22 cellular contexts compared by ENCODE assay signal in genomic region chr2:3312576-3313345, GRCh38.
DNase-seq lines count a peak whose midpoint lies in the region; ATAC-seq and TF ChIP-seq lines count a peak whose summit lies in the region.
"Had no signal": no experiment of that assay in that cellular context is flagged by ENCODE, and none has a peak within 500 bp of the region (broad histone marks: within the 10 kb centered on the region; RNA-seq: fewer than 3 reads in every experiment).

No MANE protein-coding gene starts in this region.

- no peaks in the 10 kb centered on the region for H3K27me3 ChIP-seq in CD8-positive, alpha-beta T cell (ENCODE audit: insufficient read depth, low read length)
- H3K27me3 ChIP-seq: ascending aorta, neutrophil, transverse colon had no signal

- H3K9me3 Mint-ChIP-seq in activated CD4-positive, alpha-beta T cell treated with anti-CD3 and anti-CD28 coated beads for 36 hours (ENCODE audit: low read depth) = no peaks in the 10 kb centered on the region
- H3K9me3 Mint-ChIP-seq in activated CD4-positive, alpha-beta T cell treated with anti-CD3 and anti-CD28 coated beads, Interleukin-2, amount 10 ng/mL, durations not matched to agents 24 days and 14 days = no peaks in the 10 kb centered on the region
- H3K9me3 Mint-ChIP-seq in CD8-positive, alpha-beta T cell = no peaks in the 10 kb centered on the region
- H3K9me3 Mint-ChIP-seq in activated naive CD8-positive, alpha-beta T cell treated with anti-CD3 and anti-CD28 coated beads, Interleukin-2, amount 50 U/mL, for 24 hours = no peaks in the 10 kb centered on the region
- no peaks in the 10 kb centered on the region for H3K9me3 Mint-ChIP-seq in nephron
- H3K9me3 Mint-ChIP-seq: stimulated activated naive CD8-positive, alpha-beta T cell treated with anti-CD3 and anti-CD28 coated beads, Interleukin-15, amount 100 ng/mL, for 72 hours had no signal

- intact Hi-C loops in activated CD4-positive, alpha-beta T cell treated with anti-CD3 and anti-CD28 coated beads for 36 hours (cut with DNase I, micrococcal nuclease) = no loop called here
- intact Hi-C loops in activated CD4-positive, alpha-beta T cell treated with anti-CD3 and anti-CD28 coated beads, Interleukin-2, amount 10 ng/mL, durations not matched to agents 24 days and 14 days (cut with micrococcal nuclease) = no loop called here
- intact Hi-C loops in CD8-positive, alpha-beta T cell (cut with DNase I, micrococcal nuclease) = no loop called here

- H3K36me3 Mint-ChIP-seq in activated CD4-positive, alpha-beta T cell treated with anti-CD3 and anti-CD28 coated beads for 36 hours (ENCODE audit: low read depth) = no peaks in the 10 kb centered on the region
- H3K36me3 Mint-ChIP-seq in activated CD4-positive, alpha-beta T cell treated with anti-CD3 and anti-CD28 coated beads, Interleukin-2, amount 10 ng/mL, durations not matched to agents 24 days and 14 days (ENCODE audit: low read depth) = peaks cover 2% of the 10 kb centered on the region
- peaks cover 2% of the 10 kb centered on the region for H3K36me3 Mint-ChIP-seq in CD8-positive, alpha-beta T cell
- peaks cover 4% of the 10 kb centered on the region for H3K36me3 Mint-ChIP-seq in activated naive CD8-positive, alpha-beta T cell treated with anti-CD3 and anti-CD28 coated beads, Interleukin-2, amount 50 U/mL, for 24 hours (ENCODE audit: low read depth)
- peaks cover 22% of the 10 kb centered on the region for H3K36me3 Mint-ChIP-seq in nephron (ENCODE audit: low read depth)

- no peaks in the 10 kb centered on the region for H3K27me3 Mint-ChIP-seq in activated CD4-positive, alpha-beta T cell treated with anti-CD3 and anti-CD28 coated beads for 36 hours
- no peaks in the 10 kb centered on the region for H3K27me3 Mint-ChIP-seq in activated CD4-positive, alpha-beta T cell treated with anti-CD3 and anti-CD28 coated beads, Interleukin-2, amount 10 ng/mL, durations not matched to agents 24 days and 14 days
- H3K27me3 Mint-ChIP-seq in CD8-positive, alpha-beta T cell (ENCODE audit: low read depth) = no peaks in the 10 kb centered on the region
- no peaks in the 10 kb centered on the region for H3K27me3 Mint-ChIP-seq in activated naive CD8-positive, alpha-beta T cell treated with anti-CD3 and anti-CD28 coated beads, Interleukin-2, amount 50 U/mL, for 24 hours
- H3K27me3 Mint-ChIP-seq in nephron (ENCODE audit: low read depth) = peaks cover 4% of the 10 kb centered on the region
- H3K27me3 Mint-ChIP-seq: B cell; stimulated activated naive CD8-positive, alpha-beta T cell treated with anti-CD3 and anti-CD28 coated beads, Interleukin-15, amount 100 ng/mL, for 72 hours had no signal

- no peaks in the 10 kb centered on the region for H3K4me1 ChIP-seq in CD8-positive, alpha-beta T cell (ENCODE audit: insufficient read depth, low read length)
- H3K4me1 ChIP-seq: ascending aorta, transverse colon had no signal

- no peak for DNase-seq in activated CD4-positive, alpha-beta T cell treated with anti-CD3 and anti-CD28 coated beads for 36 hours
- DNase-seq in activated CD4-positive, alpha-beta T cell treated with anti-CD3 and anti-CD28 coated beads, Interleukin-2, amount 10 ng/mL, durations not matched to agents 24 days and 14 days = no peak
- no peak for DNase-seq in CD8-positive, alpha-beta T cell
- no peak for DNase-seq in activated naive CD8-positive, alpha-beta T cell treated with anti-CD3 and anti-CD28 coated beads, Interleukin-2, amount 50 U/mL, for 24 hours
- DNase-seq in NCI-H128 (lab: John Stamatoyannopoulos, UW; ENCODE audit: unreplicated experiment) = no peak
- no peak for DNase-seq in activated CD8-positive, alpha-beta memory T cell treated with anti-CD3 and anti-CD28 coated beads, Interleukin-2, amount 50 U/mL, for 4 hours
- DNase-seq: activated CD8-positive, alpha-beta memory T cell treated with anti-CD3 and anti-CD28 coated beads, Interleukin-2, amount 50 U/mL, for 48 hours; activated gamma-delta T cell; foreskin melanocyte; hippocampal formation; left ventricle myocardium superior; MV-4-11; stimulated activated CD4-positive, alpha-beta T cell treated with anti-CD3 and anti-CD28 coated beads, Interleukin-12 subunit alpha, Interleukin-12 subunit beta, amount 100 ng/mL, for 4 hours; stimulated activated naive CD8-positive, alpha-beta T cell treated with anti-CD3 and anti-CD28 coated beads, Interleukin-15, amount 100 ng/mL, for 72 hours; transverse colon had no signal

- no peak for ATAC-seq in activated CD4-positive, alpha-beta T cell treated with anti-CD3 and anti-CD28 coated beads for 36 hours
- ATAC-seq in CD8-positive, alpha-beta T cell = no peak
- no peak for ATAC-seq in activated naive CD8-positive, alpha-beta T cell treated with anti-CD3 and anti-CD28 coated beads, Interleukin-2, amount 50 U/mL, for 24 hours
- ATAC-seq in GM19395 (IDR thresholded peaks at IDR 0.05; ENCODE audit: unreplicated experiment) = no peak
- ATAC-seq: esophagus mucosa; left ventricle myocardium superior; stimulated activated naive CD8-positive, alpha-beta T cell treated with anti-CD3 and anti-CD28 coated beads, Interleukin-15, amount 100 ng/mL, for 72 hours had no signal

- CTCF ChIA-PET in activated CD4-positive, alpha-beta T cell treated with anti-CD3 and anti-CD28 coated beads for 36 hours (lab: Charles Lee) = interaction anchor here (1.8 kb wide), 1 partner anchor 10 kb away, joined by 5 read pairs; no protein-coding TSS in a partner anchor
- CTCF ChIA-PET in CD8-positive, alpha-beta T cell (lab: Charles Lee) = no interaction called here

- peaks cover 9% of the 10 kb centered on the region for H3K4me1 Mint-ChIP-seq in activated CD4-positive, alpha-beta T cell treated with anti-CD3 and anti-CD28 coated beads for 36 hours
- peaks cover 6% of the 10 kb centered on the region for H3K4me1 Mint-ChIP-seq in activated CD4-positive, alpha-beta T cell treated with anti-CD3 and anti-CD28 coated beads, Interleukin-2, amount 10 ng/mL, durations not matched to agents 24 days and 14 days
- H3K4me1 Mint-ChIP-seq in CD8-positive, alpha-beta T cell (ENCODE audit: low read depth) = peaks cover 22% of the 10 kb centered on the region
- H3K4me1 Mint-ChIP-seq in activated naive CD8-positive, alpha-beta T cell treated with anti-CD3 and anti-CD28 coated beads, Interleukin-2, amount 50 U/mL, for 24 hours = peaks cover 4% of the 10 kb centered on the region
- peaks cover 28% of the 10 kb centered on the region for H3K4me1 Mint-ChIP-seq in nephron
- H3K4me1 Mint-ChIP-seq: B cell had no signal

- TF ChIP-seq CTCF in CD8-positive, alpha-beta T cell (IDR thresholded peaks at IDR 0.05) = no peak
- no peak for TF ChIP-seq CTCF in nephron (IDR thresholded peaks at IDR 0.05; ENCODE audit: unreplicated experiment in 3 of 3)

- POLR2A ChIA-PET in activated CD4-positive, alpha-beta T cell treated with anti-CD3 and anti-CD28 coated beads for 36 hours (lab: Charles Lee) = no interaction called here
- POLR2A ChIA-PET in CD8-positive, alpha-beta T cell (lab: Charles Lee) = no interaction called here

- H3K27ac Mint-ChIP-seq in activated CD4-positive, alpha-beta T cell treated with anti-CD3 and anti-CD28 coated beads for 36 hours = peak overlapping the region; percentile 12
- no peak overlapping the region for H3K27ac Mint-ChIP-seq in activated CD4-positive, alpha-beta T cell treated with anti-CD3 and anti-CD28 coated beads, Interleukin-2, amount 10 ng/mL, durations not matched to agents 24 days and 14 days
- H3K27ac Mint-ChIP-seq in CD8-positive, alpha-beta T cell = peak overlapping the region; percentile 83
- peak overlapping the region; percentile 41 for H3K27ac Mint-ChIP-seq in activated naive CD8-positive, alpha-beta T cell treated with anti-CD3 and anti-CD28 coated beads, Interleukin-2, amount 50 U/mL, for 24 hours
- H3K27ac Mint-ChIP-seq in nephron = peak overlapping the region in 2 of 3 experiments; percentile 1 to 81
- H3K27ac Mint-ChIP-seq: B cell had no signal

- H3K4me3 ChIP-seq in CD8-positive, alpha-beta T cell (ENCODE audit: low read depth, low read length) = no peak overlapping the region
- H3K4me3 ChIP-seq: ascending aorta, transverse colon had no signal

- no peaks in the 10 kb centered on the region for H3K36me3 ChIP-seq in CD8-positive, alpha-beta T cell (ENCODE audit: insufficient read depth, low read length)
- H3K36me3 ChIP-seq: ascending aorta, transverse colon had no signal

- H3K9me3 ChIP-seq in CD8-positive, alpha-beta T cell (ENCODE audit: low read length) = no peaks in the 10 kb centered on the region
- H3K9me3 ChIP-seq: ascending aorta, neutrophil, transverse colon had no signal

- H3K27ac ChIP-seq in CD8-positive, alpha-beta T cell (ENCODE audit: low read depth, low read length) = no peak overlapping the region
- H3K27ac ChIP-seq: ascending aorta, KMS-11, neutrophil, transverse colon had no signal

- H3K4me3 Mint-ChIP-seq in activated CD4-positive, alpha-beta T cell treated with anti-CD3 and anti-CD28 coated beads for 36 hours = no peak overlapping the region
- no peak overlapping the region for H3K4me3 Mint-ChIP-seq in activated CD4-positive, alpha-beta T cell treated with anti-CD3 and anti-CD28 coated beads, Interleukin-2, amount 10 ng/mL, durations not matched to agents 24 days and 14 days
- H3K4me3 Mint-ChIP-seq in CD8-positive, alpha-beta T cell = no peak overlapping the region
- H3K4me3 Mint-ChIP-seq in activated naive CD8-positive, alpha-beta T cell treated with anti-CD3 and anti-CD28 coated beads, Interleukin-2, amount 50 U/mL, for 24 hours = no peak overlapping the region
- no peak overlapping the region for H3K4me3 Mint-ChIP-seq in nephron
- H3K4me3 Mint-ChIP-seq: B cell; stimulated activated naive CD8-positive, alpha-beta T cell treated with anti-CD3 and anti-CD28 coated beads, Interleukin-15, amount 100 ng/mL, for 72 hours had no signal
